ENCODE assay signal across 8 cellular contexts in genomic region chr9:15423328-15423985, GRCh38. TPM values are rescaled to one million over a fixed set of nuclear protein-coding genes. Genes with fewer than 3 reads are reported as not detected.
DNase-seq lines count a peak whose midpoint lies in the region; ATAC-seq and TF ChIP-seq lines count a peak whose summit lies in the region.

No MANE protein-coding gene starts in this region.

- POLR2A ChIA-PET in PC-3 (lab: Charles Lee; ENCODE audit: unreplicated experiment): no interaction called here

- DNase-seq in left ventricle myocardium inferior: no peak
- no peak for DNase-seq in Right ventricle myocardium inferior (ENCODE audit: missing footprints)
- DNase-seq in PC-3: peak; percentile 27
- DNase-seq in NOMO-1 treated with dmso at 0.1 percent for 144 hours (lab: John Stamatoyannopoulos, UW; ENCODE audit: unreplicated experiment): no peak
- DNase-seq in T-helper 9 cell: no peak
- no peak for DNase-seq in T1000 (lab: John Stamatoyannopoulos, UW)

- no peaks in the 10 kb centered on the region for H3K9me2 ChIP-seq in PC-3 (replicated peaks; ENCODE audit: low read length)

- 6 to 10% methylated on average over 12 to 16 of the region's 16 CpGs for WGBS in ectodermal cell, 2 experiments

- peak overlapping the region; percentile 92 for H3K9ac ChIP-seq in PC-3 (ENCODE audit: low read length)
- H3K9ac ChIP-seq in muscle layer of colon (ENCODE audit: low read length): peak overlapping the region; percentile 65

- peaks cover 40% of the 10 kb centered on the region for H3K79me2 ChIP-seq in PC-3 (ENCODE audit: low read length)

- no peak for TF ChIP-seq CTCF in left ventricle myocardium inferior (IDR thresholded peaks at IDR 0.05; ENCODE audit: borderline replicate concordance)
- peak; percentile 32; the same call in 1 of the 2 replicates for TF ChIP-seq CTCF in PC-3 (conservative IDR thresholded peaks at IDR 0.05; ENCODE audit: low read depth, low read length)

- H3K4me1 ChIP-seq in left ventricle myocardium inferior (peaks cover 59% of the 10 kb centered on the region), PC-3 (ENCODE audit: insufficient read depth, low read length) (peaks cover 16% of the 10 kb centered on the region), ectodermal cell (ENCODE audit: control insufficient read depth, insufficient read depth, low read length) (no peaks in the 10 kb centered on the region), muscle layer of colon (ENCODE audit: insufficient read depth, low read length) (peaks cover 14% of the 10 kb centered on the region)

- intact Hi-C loops in left ventricle myocardium inferior (cut with micrococcal nuclease) (loop anchor here (10.0 kb wide), 1 partner anchor 119 kb away; the partner anchor contains the start of gene TTC39B), Right ventricle myocardium inferior (cut with DNase I) (loop anchor here (2.0 to 5.0 kb wide), 4 partner anchors 89 to 211 kb away; partner anchors contain the start of genes CCDC171, PSIP1 and TTC39B), PC-3 (cut with micrococcal nuclease) (loop anchor here (2.0 to 5.0 kb wide), 2 partner anchors 117 to 184 kb away; partner anchors contain the start of gene TTC39B)

- H3F3A ChIP-seq in PC-3 (ENCODE audit: low read length, unreplicated experiment): no peaks in the 10 kb centered on the region

- no peaks in the 10 kb centered on the region for H3K9me3 ChIP-seq in left ventricle myocardium inferior (replicated peaks)
- H3K9me3 ChIP-seq in PC-3 (ENCODE audit: low read length): no peaks in the 10 kb centered on the region
- H3K9me3 ChIP-seq in ectodermal cell (ENCODE audit: control insufficient read depth, low read length): no peaks in the 10 kb centered on the region
- no peaks in the 10 kb centered on the region for H3K9me3 ChIP-seq in muscle layer of colon (ENCODE audit: low read length)

- H3K27ac ChIP-seq in left ventricle myocardium inferior (replicated peaks) (peak overlapping the region; percentile 97), PC-3 (ENCODE audit: low read length) (no peak overlapping the region), ectodermal cell (ENCODE audit: insufficient read depth, low read depth, low read length, poor library complexity, severe bottlenecking) (peak overlapping the region; percentile 33), muscle layer of colon (ENCODE audit: low read depth, low read length) (peak overlapping the region; percentile 83)

- peak overlapping the region; percentile 79 for H3K4me2 ChIP-seq in PC-3 (ENCODE audit: low read length)

- H3K36me3 ChIP-seq in left ventricle myocardium inferior: peaks cover 27% of the 10 kb centered on the region
- H3K36me3 ChIP-seq in PC-3 (ENCODE audit: low read depth, low read length): peaks cover 21% of the 10 kb centered on the region; the same call in 1 of the 2 replicates
- peaks cover 21% of the 10 kb centered on the region for H3K36me3 ChIP-seq in ectodermal cell (ENCODE audit: control insufficient read depth, insufficient read depth, low read length)
- H3K36me3 ChIP-seq in muscle layer of colon (ENCODE audit: insufficient read depth, low read length): peaks cover 11% of the 10 kb centered on the region

- ATAC-seq in Right ventricle myocardium inferior (no peak), PC-3 (no peak)

- no TSS peak for BruUV-seq in PC-3 (replicated peaks; lab: Mats Ljungman, UMichigan)

- peak overlapping the region; percentile 84 for H2AFZ ChIP-seq in PC-3 (ENCODE audit: low read length)

- no peaks in the 10 kb centered on the region for H3K27me3 ChIP-seq in left ventricle myocardium inferior (ENCODE audit: low read depth)
- H3K27me3 ChIP-seq in PC-3 (ENCODE audit: low read length): no peaks in the 10 kb centered on the region
- no peaks in the 10 kb centered on the region for H3K27me3 ChIP-seq in ectodermal cell (ENCODE audit: control insufficient read depth, insufficient read depth, low read length, poor library complexity, severe bottlenecking)
- H3K27me3 ChIP-seq in muscle layer of colon (ENCODE audit: control insufficient read depth in 1 of 2, insufficient read depth in 2 of 2, low read length in 2 of 2): no peaks in the 10 kb centered on the region

- CTCF ChIA-PET in PC-3 (lab: Charles Lee): no interaction called here

- H3K4me3 ChIP-seq in left ventricle myocardium inferior (peak overlapping the region; percentile 88), PC-3 (ENCODE audit: low read length) (peak overlapping the region; percentile 94), ectodermal cell (ENCODE audit: insufficient read depth, low read depth, low read length) (peak overlapping the region; percentile 100), muscle layer of colon (ENCODE audit: low read depth in 1 of 2, low read length in 2 of 2) (peak overlapping the region; percentile 84 to 89)

- H4K20me1 ChIP-seq in PC-3 (ENCODE audit: low read length): no peaks in the 10 kb centered on the region

RNA-seq across cellular contexts. Expression of gene SNAPC3, which starts 0.8 kb away (rescaled TPM):
- total RNA-seq in left ventricle myocardium inferior (32.2 TPM), Right ventricle myocardium inferior (28.2 TPM), PC-3 (2014; rRNA removed) (25.4 and 34.2 TPM in 2 replicates)
- polyA plus RNA-seq in ectodermal cell (2013, experiment 1 of 4): 37.9 TPM
- polyA plus RNA-seq in ectodermal cell (2013, experiment 2 of 4): 40.5 TPM
- polyA plus RNA-seq in ectodermal cell (2013, experiment 3 of 4): 32.7 TPM
- 37.5 TPM for polyA plus RNA-seq in ectodermal cell (2013, experiment 4 of 4)
